In the genomic region with DNA sequence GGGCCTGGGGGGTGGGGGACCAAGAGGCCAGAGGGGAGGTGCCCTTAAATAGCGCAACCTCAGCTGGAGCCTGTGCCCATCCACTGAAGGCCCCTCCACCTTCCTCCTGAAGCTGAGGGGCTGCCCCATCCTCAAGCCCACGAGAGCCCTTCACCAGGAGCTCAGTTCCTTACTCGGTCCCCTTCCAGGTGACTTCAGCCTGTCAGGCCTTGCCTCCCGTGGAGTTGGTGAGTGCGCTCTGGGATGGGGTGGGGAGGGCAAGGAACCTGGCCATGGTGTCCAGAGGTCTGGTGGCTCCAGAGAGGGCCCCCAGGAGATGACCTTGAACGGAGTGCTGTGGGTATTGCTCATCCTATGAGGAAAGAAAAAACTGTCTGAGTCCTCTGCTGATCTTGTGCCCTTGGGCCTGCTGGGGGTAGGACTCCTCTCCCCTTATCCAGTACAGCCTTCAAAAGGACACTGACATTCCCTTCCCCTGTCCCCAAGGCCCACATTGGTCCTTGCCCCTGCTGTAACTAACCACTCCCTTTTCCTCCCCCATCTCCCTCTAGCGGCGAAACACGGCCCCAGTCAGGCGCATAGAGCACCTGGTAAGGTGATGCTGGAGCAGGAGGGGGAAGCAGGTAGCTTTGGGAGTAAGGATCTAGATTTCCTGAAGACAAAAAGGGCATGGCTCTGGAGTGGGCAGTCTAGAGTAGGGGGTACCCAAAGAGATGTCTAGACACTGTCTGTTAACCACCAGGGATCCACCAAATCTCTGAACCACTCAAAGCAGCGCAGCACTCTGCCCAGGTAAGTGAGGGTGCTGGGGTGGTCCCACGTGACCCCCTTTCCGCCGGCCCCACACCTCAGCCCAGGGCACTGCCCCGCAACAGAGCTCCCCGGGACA, we compare ENCODE assay signal across 8 cellular contexts. TPM values are rescaled to one million over a fixed set of nuclear protein-coding genes. Genes with fewer than 3 reads are reported as not detected.
DNase-seq lines count a peak whose midpoint lies in the region; ATAC-seq and TF ChIP-seq lines count a peak whose summit lies in the region.

No MANE protein-coding gene starts in this region.

- TF ChIP-seq POLR2A in ovary (IDR thresholded peaks at IDR 0.05), result no peak

- intact Hi-C loops in PC-9 (cut with micrococcal nuclease; ENCODE audit: unreplicated experiment), result loop anchor here (5.0 kb wide), 1 partner anchor 244 kb away; the partner anchor contains the start of genes MYG1 and PFDN5
- intact Hi-C loops in Right ventricle myocardium superior (cut with DNase I), result no loop called here
- intact Hi-C loops in ovary (cut with DNase I), result no loop called here

- peaks cover 12% of the 10 kb centered on the region for H3K79me2 ChIP-seq in PC-9 (ENCODE audit: low read depth)

- POLR2A ChIA-PET in HEK293 (lab: Yijun Ruan, JAX) (interaction anchor here (0.7 to 2.1 kb wide), 13 partner anchors 7 to 268 kb away, joined by 3 to 18 read pairs (median 4); partner anchors contain the start of genes AAAS, EIF4B, KRT8 and SPRYD3), PC-9 (lab: Charles Lee; ENCODE audit: unreplicated experiment) (interaction anchor here (0.6 to 1.3 kb wide), 6 partner anchors 46 to 906 kb away, joined by 3 to 30 read pairs (median 8); partner anchors contain the start of gene KRT8)

- H3K9me2 ChIP-seq in PC-9 (ENCODE audit: insufficient read depth), result no peaks in the 10 kb centered on the region

- peaks cover 10% of the 10 kb centered on the region; the same call in 1 of the 2 replicates for H4K20me1 ChIP-seq in PC-9 (ENCODE audit: insufficient read depth)

- H3K27ac ChIP-seq in HEK293 (ENCODE audit: extremely low read depth, low read depth, low read length), result peak overlapping the region; percentile 26; the same call in 1 of the 2 replicates
- peak overlapping the region; percentile 71 for H3K27ac ChIP-seq in PC-9
- peak overlapping the region; percentile 96 to 99 for H3K27ac ChIP-seq in ovary

- H3K36me3 ChIP-seq in HEK293 (ENCODE audit: control insufficient read depth in 2 of 2, insufficient read depth in 1 of 2, low read length in 2 of 2) (peaks cover 0 to 11% of the 10 kb centered on the region in 2 experiments; a peak in 1 of 3 replicates), PC-9 (ENCODE audit: low read depth) (no peaks in the 10 kb centered on the region), ovary (no peaks in the 10 kb centered on the region)

- H3K4me1 ChIP-seq in HEK293 (ENCODE audit: control insufficient read depth, insufficient read depth, low read length) (peaks cover 32% of the 10 kb centered on the region), PC-9 (replicated peaks; ENCODE audit: insufficient read depth) (peaks cover 19% of the 10 kb centered on the region), ovary (ENCODE audit: insufficient read depth) (peaks cover 28% of the 10 kb centered on the region)

- WGBS in ovary, 3 donors, result 17 to 25% (median 18%) methylated on average over 15 to 16 of the region's 16 CpGs

- TSS peak; percentile 43 for BruUV-seq in PC-9 (replicated peaks; lab: Mats Ljungman, UMichigan)

- H3K9me3 ChIP-seq in HEK293 (ENCODE audit: control insufficient read depth, insufficient read depth, low read depth, low read length) (no peaks in the 10 kb centered on the region), PC-9 (ENCODE audit: insufficient read depth, low read depth) (no peaks in the 10 kb centered on the region), ovary (no peaks in the 10 kb centered on the region)

- no peak for TF ChIP-seq EP300 in ovary (IDR thresholded peaks at IDR 0.05)

- no peaks in the 10 kb centered on the region for H3K36me3 Mint-ChIP-seq in activated naive CD4-positive, alpha-beta T cell treated with anti-CD3 and anti-CD28 coated beads, Interleukin-2, amount 50 U/mL, for 72 hours

- peaks cover 33% of the 10 kb centered on the region for H3F3A ChIP-seq in PC-9 (ENCODE audit: insufficient read depth, low read depth)

- CTCF ChIA-PET in HEK293 (lab: Yijun Ruan, JAX) (interaction anchor here (0.6 to 4.7 kb wide), 20 partner anchors 8 to 1199 kb away, joined by 3 to 59 read pairs (median 5); partner anchors contain the start of genes EIF4B, IGFBP6 and SOAT2), PC-9 (lab: Charles Lee) (interaction anchor here (0.6 to 1.5 kb wide), 11 partner anchors 8 to 268 kb away, joined by 3 to 22 read pairs (median 7); partner anchors contain the start of genes AAAS, EIF4B and SPRYD3)

- peak overlapping the region; percentile 85 for H2AFZ ChIP-seq in PC-9

- no peaks in the 10 kb centered on the region for H3K9me3 Mint-ChIP-seq in activated naive CD4-positive, alpha-beta T cell treated with anti-CD3 and anti-CD28 coated beads, Interleukin-2, amount 50 U/mL, for 72 hours

- ATAC-seq in activated naive CD4-positive, alpha-beta T cell treated with anti-CD3 and anti-CD28 coated beads, Interleukin-2, amount 50 U/mL, for 72 hours, result peak; percentile 16 to 38
- ATAC-seq in Right ventricle myocardium superior (ENCODE audit: poor library complexity), result peak; percentile 5
- ATAC-seq in GM21723 (IDR thresholded peaks at IDR 0.05; ENCODE audit: unreplicated experiment), result no peak
- ATAC-seq in HG02763 (IDR thresholded peaks at IDR 0.05; ENCODE audit: unreplicated experiment), result no peak

- H3K4me2 ChIP-seq in PC-9, result peak overlapping the region; percentile 83

- peak overlapping the region; percentile 74 to 79 for H3K27ac Mint-ChIP-seq in activated naive CD4-positive, alpha-beta T cell treated with anti-CD3 and anti-CD28 coated beads, Interleukin-2, amount 50 U/mL, for 72 hours

- DNase-seq in AG09309 (ENCODE audit: low read depth) (no peak), PC-9 (peak; percentile 71 to 84), Right ventricle myocardium superior (no peak), ovary (peak; percentile 61 to 74 (median 71))
- DNase-seq in activated naive CD4-positive, alpha-beta T cell treated with anti-CD3 and anti-CD28 coated beads, Interleukin-2, amount 50 U/mL, for 72 hours (ENCODE audit: low spot score in 2 of 2), result peak in 1 of 2 donors; percentile 55

- H3K27me3 ChIP-seq in PC-9 (ENCODE audit: insufficient read depth, low read depth) (no peaks in the 10 kb centered on the region), ovary (no peaks in the 10 kb centered on the region)

- TF ChIP-seq CTCF in AG09309 (IDR thresholded peaks at IDR 0.05; ENCODE audit: control insufficient read depth, insufficient read depth, low read depth, low read length, missing control alignments) (peak; percentile 74), HEK293 (tag by site-specific recombination; IDR thresholded peaks at IDR 0.05) (peak; percentile 71), PC-9 (conservative IDR thresholded peaks at IDR 0.05) (peak; percentile 89), ovary (IDR thresholded peaks at IDR 0.05) (peak; percentile 9 to 66 (median 50))

- H3K4me3 ChIP-seq in AG09309 (ENCODE audit: control insufficient read depth, low read depth, low read length) (no peak overlapping the region; the same call in 1 of the 2 replicates), HEK293 (ENCODE audit: low read depth, low read length) (peak overlapping the region; percentile 73), PC-9 (peak overlapping the region; percentile 95), ovary (peak overlapping the region; percentile 48)

TF ChIP-seq in HEK293, 187 proteins besides CTCF, POLR2A, EP300 and RAD21 (continues in another document):
- TF ChIP-seq KLF16 (tag by site-specific recombination; IDR thresholded peaks at IDR 0.05) (no peak), SCRT2 (tag by site-specific recombination; IDR thresholded peaks at IDR 0.05) (peak; percentile 81)
- TF ChIP-seq, protein P1, sequence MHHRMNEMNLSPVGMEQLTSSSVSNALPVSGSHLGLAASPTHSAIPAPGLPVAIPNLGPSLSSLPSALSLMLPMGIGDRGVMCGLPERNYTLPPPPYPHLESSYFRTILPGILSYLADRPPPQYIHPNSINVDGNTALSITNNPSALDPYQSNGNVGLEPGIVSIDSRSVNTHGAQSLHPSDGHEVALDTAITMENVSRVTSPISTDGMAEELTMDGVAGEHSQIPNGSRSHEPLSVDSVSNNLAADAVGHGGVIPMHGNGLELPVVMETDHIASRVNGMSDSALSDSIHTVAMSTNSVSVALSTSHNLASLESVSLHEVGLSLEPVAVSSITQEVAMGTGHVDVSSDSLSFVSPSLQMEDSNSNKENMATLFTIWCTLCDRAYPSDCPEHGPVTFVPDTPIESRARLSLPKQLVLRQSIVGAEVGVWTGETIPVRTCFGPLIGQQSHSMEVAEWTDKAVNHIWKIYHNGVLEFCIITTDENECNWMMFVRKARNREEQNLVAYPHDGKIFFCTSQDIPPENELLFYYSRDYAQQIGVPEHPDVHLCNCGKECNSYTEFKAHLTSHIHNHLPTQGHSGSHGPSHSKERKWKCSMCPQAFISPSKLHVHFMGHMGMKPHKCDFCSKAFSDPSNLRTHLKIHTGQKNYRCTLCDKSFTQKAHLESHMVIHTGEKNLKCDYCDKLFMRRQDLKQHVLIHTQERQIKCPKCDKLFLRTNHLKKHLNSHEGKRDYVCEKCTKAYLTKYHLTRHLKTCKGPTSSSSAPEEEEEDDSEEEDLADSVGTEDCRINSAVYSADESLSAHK (tag by site-specific recombination; IDR thresholded peaks at IDR 0.05), result no peak

RNA-seq across cellular contexts. Expression of gene TNS2, which starts 3.6 kb away (rescaled TPM):
- total RNA-seq in PC-9 (2021) (8.5 and 11.5 TPM in 2 replicates), Right ventricle myocardium superior (107 TPM), ovary (100 to 1,000 TPM in 6 of 7 donors, 10 to 100 TPM in 1; 88.7 to 255 (median 190) TPM)
- 1 to 10 TPM; 1.2 to 2.1 TPM for total RNA-seq in activated naive CD4-positive, alpha-beta T cell treated with anti-CD3 and anti-CD28 coated beads, Interleukin-2, amount 50 U/mL, for 72 hours
- polyA plus RNA-seq in ovary, result 100 to 1,000 TPM in 1 of 2 donors, 10 to 100 TPM in 1; 66.8 to 161 TPM

RNA-seq across cellular contexts. Expression of gene SPRYD3, which starts 25.7 kb away (rescaled TPM):
- total RNA-seq in PC-9 (2021) (15.2 and 17.2 TPM in 2 replicates), Right ventricle myocardium superior (37.8 TPM), ovary (10 to 100 TPM; 28.5 to 88.1 (median 79.9) TPM)
- total RNA-seq in activated naive CD4-positive, alpha-beta T cell treated with anti-CD3 and anti-CD28 coated beads, Interleukin-2, amount 50 U/mL, for 72 hours, result 10 to 100 TPM; 19.2 to 22.2 TPM
- polyA plus RNA-seq in ovary, result 10 to 100 TPM; 36.9 to 39.9 TPM

RNA-seq across cellular contexts. Expression of gene IGFBP6, which starts 44.0 kb away (rescaled TPM):
- 290 and 333 TPM in 2 replicates for total RNA-seq in PC-9 (2021)
- 1 to 10 TPM; 1.5 to 3.6 TPM for total RNA-seq in activated naive CD4-positive, alpha-beta T cell treated with anti-CD3 and anti-CD28 coated beads, Interleukin-2, amount 50 U/mL, for 72 hours
- 50.2 TPM for total RNA-seq in Right ventricle myocardium superior
- 100 to 1,000 TPM in 6 of 7 donors, 10 to 100 TPM in 1; 81.3 to 685 (median 224) TPM for total RNA-seq in ovary
- 100 to 1,000 TPM in 1 of 2 donors, 10 to 100 TPM in 1; 78.9 to 112 TPM for polyA plus RNA-seq in ovary

RNA-seq across cellular contexts. Expression of gene EIF4B, which starts 47.2 kb away (rescaled TPM):
- total RNA-seq in PC-9 (2021), result 531 and 615 TPM in 2 replicates
- total RNA-seq in activated naive CD4-positive, alpha-beta T cell treated with anti-CD3 and anti-CD28 coated beads, Interleukin-2, amount 50 U/mL, for 72 hours, result 1,000 to 10,000 TPM in 1 of 2 donors, 100 to 1,000 TPM in 1; 637 to 1,013 TPM
- total RNA-seq in Right ventricle myocardium superior, result 434 TPM
- 1,000 to 10,000 TPM in 3 of 7 donors, 100 to 1,000 TPM in 4; 713 to 1,452 (median 896) TPM for total RNA-seq in ovary
- 100 to 1,000 TPM; 316 to 882 TPM for polyA plus RNA-seq in ovary

RNA-seq across cellular contexts. Expression of gene SOAT2, which starts 49.8 kb away (rescaled TPM):
- total RNA-seq in PC-9 (2021), result 0.70 and 0.79 TPM in 2 replicates
- under 1 TPM; 0.35 to 0.59 TPM for total RNA-seq in activated naive CD4-positive, alpha-beta T cell treated with anti-CD3 and anti-CD28 coated beads, Interleukin-2, amount 50 U/mL, for 72 hours
- total RNA-seq in Right ventricle myocardium superior, result not detected
- under 1 TPM in 3 of 7 donors, not detected in 4; 0.17 to 0.72 (median 0.53) TPM for total RNA-seq in ovary
- under 1 TPM; 0.07 to 0.28 TPM for polyA plus RNA-seq in ovary

Comparison
In these comparisons a context has a peak if more than half of its experiments do, and no peak if none do; other contexts are left out.
1. DNase-seq: peak in PC-9 (2 of 2) and ovary (5 of 5); none in AG09309 (single experiment) and Right ventricle myocardium superior (single experiment).
2. H3K27ac ChIP-seq: peak in every context shown above with its lines; median percentile 98 in ovary; 71 in PC-9; 26 in HEK293.
3. ATAC-seq: peak in activated naive CD4-positive, alpha-beta T cell treated with anti-CD3 and anti-CD28 coated beads, Interleukin-2, amount 50 U/mL, for 72 hours (2 of 2) and Right ventricle myocardium superior (single experiment); none in GM21723 (single experiment) and HG02763 (single experiment).
4. RNA of gene IGFBP6, which starts 44.0 kb away (total RNA-seq): 290 to 333 TPM in PC-9, 81.3 to 685 TPM in ovary and 50.2 TPM in Right ventricle myocardium superior (single experiment); 1.5 to 3.6 TPM in activated naive CD4-positive, alpha-beta T cell treated with anti-CD3 and anti-CD28 coated beads, Interleukin-2, amount 50 U/mL, for 72 hours; every median in the first group is over 10 times any median in the second.
5. Peak in every context shown above with its lines, with median percentiles within 50 percentile points of each other: CTCF ChIP-seq.